In genomic region chr22:39808087-39808486, GRCh38 we compare ENCODE assay signal across 9 cellular contexts.
A peak's percentile ranks its signal among the peaks of the same experiment; 100 is the strongest.
DNase-seq lines count a peak whose midpoint lies in the region; ATAC-seq and TF ChIP-seq lines count a peak whose summit lies in the region.
"Had no signal": no experiment of that assay in that cellular context is flagged by ENCODE, and none has a peak within 500 bp of the region (broad histone marks: within the 10 kb centered on the region; RNA-seq: fewer than 3 reads in every experiment).

No MANE protein-coding gene starts in this region.

- peaks cover 15% of the 10 kb centered on the region for H3K4me1 Mint-ChIP-seq in stimulated activated effector memory CD8-positive, alpha-beta T cell treated with anti-CD3 and anti-CD28 coated beads, Interleukin-12 subunit alpha, Interleukin-12 subunit beta, amount 100 ng/mL, for 72 hours

- H3K27ac ChIP-seq in DOHH2 (ENCODE audit: low read depth, low read length) (no peak overlapping the region), osteoblast (ENCODE audit: low read depth, low read length) (no peak overlapping the region), gastroesophageal sphincter (no peak overlapping the region)

- H3K4me3 ChIP-seq in DOHH2 (ENCODE audit: low read length) (no peak overlapping the region), Loucy (ENCODE audit: low read length, poor library complexity, severe bottlenecking) (no peak overlapping the region), osteoblast (ENCODE audit: insufficient read depth, low read length) (no peak overlapping the region), gastroesophageal sphincter (no peak overlapping the region)

- H4K20me1 ChIP-seq in DOHH2 (ENCODE audit: control insufficient read depth, insufficient read depth, low read depth, low read length) (no peaks in the 10 kb centered on the region), Loucy (ENCODE audit: insufficient read depth, low read length, poor library complexity, severe bottlenecking) (no peaks in the 10 kb centered on the region), osteoblast (ENCODE audit: insufficient read depth, low read length) (no peaks in the 10 kb centered on the region)

- 29 to 32% methylated on average over 3 of the region's 3 CpGs for WGBS in gastroesophageal sphincter (ENCODE audit: low coverage in 1 of 2), 2 donors

- 0 out of 2 replicates have a peak, but pooled peaks cover 4% of the 10 kb centered on the region for H3K9me3 ChIP-seq in DOHH2 (ENCODE audit: control insufficient read depth, insufficient read depth, low read length)
- H3K9me3 ChIP-seq in Loucy (ENCODE audit: insufficient read depth, low read depth, low read length): no peaks in the 10 kb centered on the region
- H3K9me3 ChIP-seq in osteoblast (ENCODE audit: low read depth, low read length): no peaks in the 10 kb centered on the region
- no peaks in the 10 kb centered on the region for H3K9me3 ChIP-seq in gastroesophageal sphincter

- H3K79me2 ChIP-seq in DOHH2 (ENCODE audit: control insufficient read depth, low read length): no peaks in the 10 kb centered on the region
- no peaks in the 10 kb centered on the region for H3K79me2 ChIP-seq in Loucy (ENCODE audit: insufficient read depth, low read length)
- no peaks in the 10 kb centered on the region for H3K79me2 ChIP-seq in osteoblast (ENCODE audit: insufficient read depth, low read length)

- ATAC-seq in stimulated activated effector memory CD8-positive, alpha-beta T cell treated with anti-CD3 and anti-CD28 coated beads, Interleukin-12 subunit alpha, Interleukin-12 subunit beta, amount 100 ng/mL, for 72 hours: no peak
- ATAC-seq in gastroesophageal sphincter (no peak), GM21723 (IDR thresholded peaks at IDR 0.05; ENCODE audit: unreplicated experiment) (no peak), GM19397 (IDR thresholded peaks at IDR 0.05; ENCODE audit: unreplicated experiment) (no peak)
- ATAC-seq: effector memory CD8-positive, alpha-beta T cell had no signal

- H3K9ac ChIP-seq in Loucy (ENCODE audit: low read depth, low read length, poor library complexity, severe bottlenecking): no peak overlapping the region

- H3K36me3 Mint-ChIP-seq in stimulated activated effector memory CD8-positive, alpha-beta T cell treated with anti-CD3 and anti-CD28 coated beads, Interleukin-12 subunit alpha, Interleukin-12 subunit beta, amount 100 ng/mL, for 72 hours: no peaks in the 10 kb centered on the region

- no peaks in the 10 kb centered on the region for H3F3A ChIP-seq in DOHH2 (ENCODE audit: control insufficient read depth, insufficient read depth)
- no peaks in the 10 kb centered on the region for H3F3A ChIP-seq in Loucy (ENCODE audit: low read depth)

- H3K4me1 ChIP-seq in DOHH2 (ENCODE audit: control insufficient read depth, low read length) (no peaks in the 10 kb centered on the region), Loucy (ENCODE audit: insufficient read depth, low read length, poor library complexity, severe bottlenecking) (no peaks in the 10 kb centered on the region), osteoblast (ENCODE audit: insufficient read depth, low read length) (no peaks in the 10 kb centered on the region), gastroesophageal sphincter (no peaks in the 10 kb centered on the region)

- TF ChIP-seq CTCF in DOHH2 (IDR thresholded peaks at IDR 0.05; ENCODE audit: low read depth, low read length, poor library complexity, severe bottlenecking): peak; percentile 77
- peak; percentile 80 for TF ChIP-seq CTCF in Loucy (conservative IDR thresholded peaks at IDR 0.05; ENCODE audit: low read length)
- TF ChIP-seq CTCF in osteoblast (IDR thresholded peaks at IDR 0.05; ENCODE audit: extremely low read depth, low read depth, low read length): peak; percentile 57
- TF ChIP-seq CTCF in gastroesophageal sphincter (IDR thresholded peaks at IDR 0.05): peak in 1 of 4 experiments; percentile 16

- H2AFZ ChIP-seq in Loucy (ENCODE audit: low read length) (no peak overlapping the region), osteoblast (ENCODE audit: low read length) (no peak overlapping the region)

- H3K27me3 ChIP-seq in DOHH2 (ENCODE audit: control insufficient read depth, low read length) (peaks cover 54% of the 10 kb centered on the region), Loucy (ENCODE audit: insufficient read depth, low read length, poor library complexity, severe bottlenecking) (no peaks in the 10 kb centered on the region), osteoblast (ENCODE audit: insufficient read depth, low read length) (peaks cover 22% of the 10 kb centered on the region), gastroesophageal sphincter (peaks cover 68% of the 10 kb centered on the region)

- H3K4me3 Mint-ChIP-seq in stimulated activated effector memory CD8-positive, alpha-beta T cell treated with anti-CD3 and anti-CD28 coated beads, Interleukin-12 subunit alpha, Interleukin-12 subunit beta, amount 100 ng/mL, for 72 hours: no peak overlapping the region
- H3K4me3 Mint-ChIP-seq: effector memory CD8-positive, alpha-beta T cell had no signal

- no peaks in the 10 kb centered on the region for H3K9me3 Mint-ChIP-seq in stimulated activated effector memory CD8-positive, alpha-beta T cell treated with anti-CD3 and anti-CD28 coated beads, Interleukin-12 subunit alpha, Interleukin-12 subunit beta, amount 100 ng/mL, for 72 hours
- H3K9me3 Mint-ChIP-seq: effector memory CD8-positive, alpha-beta T cell had no signal

- no peaks in the 10 kb centered on the region for H3K36me3 ChIP-seq in DOHH2 (ENCODE audit: control insufficient read depth, low read length)
- H3K36me3 ChIP-seq in Loucy (ENCODE audit: insufficient read depth, low read length): no peaks in the 10 kb centered on the region
- no peaks in the 10 kb centered on the region for H3K36me3 ChIP-seq in osteoblast (ENCODE audit: insufficient read depth, low read length)
- no peaks in the 10 kb centered on the region for H3K36me3 ChIP-seq in gastroesophageal sphincter

- no peak for TF ChIP-seq EP300 in gastroesophageal sphincter (IDR thresholded peaks at IDR 0.05)

- TF ChIP-seq POLR2A in gastroesophageal sphincter (IDR thresholded peaks at IDR 0.05): no peak

- H3K4me2 ChIP-seq in DOHH2 (ENCODE audit: low read length) (no peak overlapping the region), Loucy (ENCODE audit: low read depth, low read length, poor library complexity, severe bottlenecking) (no peak overlapping the region), osteoblast (ENCODE audit: insufficient read depth, low read length) (no peak overlapping the region)

- H3K9me2 ChIP-seq in DOHH2 (replicated peaks; ENCODE audit: control insufficient read depth, low read length): no peaks in the 10 kb centered on the region
- H3K9me2 ChIP-seq in Loucy (replicated peaks; ENCODE audit: low read depth, low read length): no peaks in the 10 kb centered on the region

- DNase-seq in amniotic epithelial cell (ENCODE audit: low read depth) (peak; percentile 31), osteoblast (ENCODE audit: insufficient read length, low spot score, missing footprints) (no peak)
- no peak for DNase-seq in stimulated activated effector memory CD8-positive, alpha-beta T cell treated with anti-CD3 and anti-CD28 coated beads, Interleukin-12 subunit alpha, Interleukin-12 subunit beta, amount 100 ng/mL, for 72 hours (ENCODE audit: low spot score in 2 of 2)

- no peak overlapping the region for H3K27ac Mint-ChIP-seq in stimulated activated effector memory CD8-positive, alpha-beta T cell treated with anti-CD3 and anti-CD28 coated beads, Interleukin-12 subunit alpha, Interleukin-12 subunit beta, amount 100 ng/mL, for 72 hours
- H3K27ac Mint-ChIP-seq: effector memory CD8-positive, alpha-beta T cell had no signal
